In the genomic region with DNA sequence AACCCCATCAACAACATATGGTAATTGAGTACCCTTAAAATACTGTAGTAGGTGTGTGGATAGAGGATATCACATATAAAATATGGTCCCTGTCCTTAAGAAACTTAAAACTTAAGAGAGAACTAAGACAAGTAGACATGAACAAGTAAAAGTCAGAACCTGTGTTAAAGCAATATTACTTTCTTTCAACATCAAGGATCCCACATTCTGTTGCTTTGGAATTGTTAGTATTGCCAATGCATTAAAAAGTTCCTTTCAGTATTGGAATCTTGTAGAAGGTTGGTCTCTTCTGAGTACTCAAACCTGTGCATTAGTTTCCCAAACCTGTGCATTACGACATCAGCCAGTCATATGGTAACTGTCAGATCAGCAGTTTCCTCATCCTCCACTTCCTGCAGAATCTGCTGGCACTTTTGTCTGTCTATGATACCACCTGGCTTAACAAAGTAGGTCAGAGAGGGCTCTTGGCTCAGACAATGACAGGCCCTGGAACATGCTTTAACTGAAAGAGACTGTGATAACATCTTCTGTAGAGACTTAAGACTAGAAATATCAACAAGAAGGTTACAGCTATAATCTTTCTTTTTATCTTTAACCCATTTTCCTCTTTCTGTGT, we compare ENCODE assay signal across 14 cellular contexts. TPM values are rescaled to one million over a fixed set of nuclear protein-coding genes. Genes with fewer than 3 reads are reported as not detected.
A peak's percentile ranks its signal among the peaks of the same experiment; 100 is the strongest.
DNase-seq lines count a peak whose midpoint lies in the region; ATAC-seq, FAIRE-seq and TF ChIP-seq lines count a peak whose summit lies in the region.
"Had no signal": no experiment of that assay in that cellular context is flagged by ENCODE, and none has a peak within 500 bp of the region (broad histone marks: within the 10 kb centered on the region; RNA-seq: fewer than 3 reads in every experiment).

No MANE protein-coding gene starts in this region.

- H3K9ac ChIP-seq in OCI-LY3 (ENCODE audit: low read length) (no peak overlapping the region), K562 (ENCODE audit: insufficient read depth in 1 of 2, low read depth in 2 of 2, low read length in 2 of 2) (no peak overlapping the region)

- POLR2A ChIA-PET in K562 (lab: Yijun Ruan, JAX), result interaction anchor here (1.0 kb wide), 1 partner anchor 36 kb away, joined by 3 read pairs; no protein-coding TSS in a partner anchor

- in situ Hi-C loops in K562 (cut with MboI), result no loop called here

- no peaks in the 10 kb centered on the region for H3K36me3 ChIP-seq in OCI-LY3 (replicated peaks; ENCODE audit: low read depth, low read length)
- H3K36me3 ChIP-seq in K562 (ENCODE audit: control insufficient read depth, insufficient read depth, low read length), result no peaks in the 10 kb centered on the region
- no peaks in the 10 kb centered on the region for H3K36me3 ChIP-seq in thymus (ENCODE audit: control insufficient read depth, insufficient read depth)
- H3K36me3 ChIP-seq: right atrium auricular region had no signal

- H3K27ac ChIP-seq in OCI-LY3 (ENCODE audit: low read length) (no peak overlapping the region), K562 (ENCODE audit: extremely low read depth, low read depth, low read length) (no peak overlapping the region), thymus (ENCODE audit: low read depth) (peak overlapping the region; percentile 67)
- H3K27ac ChIP-seq: C4-2B, right atrium auricular region had no signal

- H4K20me1 ChIP-seq in OCI-LY3 (ENCODE audit: insufficient read depth, low read length) (no peaks in the 10 kb centered on the region), K562 (replicated peaks; ENCODE audit: control insufficient read depth, insufficient read depth, low read length) (no peaks in the 10 kb centered on the region)

- H3K4me3 ChIP-seq in OCI-LY3 (ENCODE audit: low read length) (no peak overlapping the region), K562 (no peak overlapping the region), thymus (ENCODE audit: low read length) (no peak overlapping the region)
- H3K4me3 ChIP-seq: right atrium auricular region had no signal

- CTCF ChIA-PET in K562 (lab: Yijun Ruan, JAX; ENCODE audit: low intra/inter-chr PET ratio), result no interaction called here

- ATAC-seq in K562, result peak; percentile 13; the same call in 2 of the 3 replicates
- no peak for ATAC-seq in GM21381 (IDR thresholded peaks at IDR 0.05; ENCODE audit: unreplicated experiment)

- intact Hi-C loops in K562 (cut with micrococcal nuclease), result no loop called here

- H3K4me1 ChIP-seq in OCI-LY3 (ENCODE audit: low read length) (peaks cover 34% of the 10 kb centered on the region), K562 (replicated peaks in 1 of 2; ENCODE audit: control insufficient read depth in 2 of 2, insufficient read depth in 2 of 2, low read length in 2 of 2) (peaks cover 17 to 59% of the 10 kb centered on the region in 2 experiments), thymus (ENCODE audit: control insufficient read depth, insufficient read depth, low read length) (peaks cover 35% of the 10 kb centered on the region)
- H3K4me1 ChIP-seq: right atrium auricular region had no signal

- H3K27me3 ChIP-seq in OCI-LY3 (ENCODE audit: low read depth, low read length) (no peaks in the 10 kb centered on the region), K562 (ENCODE audit: control insufficient read depth in 2 of 2, insufficient read depth in 2 of 2, low read length in 2 of 2) (no peaks in the 10 kb centered on the region), thymus (ENCODE audit: control insufficient read depth, insufficient read depth) (no peaks in the 10 kb centered on the region)
- H3K27me3 ChIP-seq: right atrium auricular region had no signal

- 30% methylated on average over 1 of the region's 1 CpG for WGBS in K562 (ENCODE audit: insufficient coverage, low coverage, missing lambda C conversion rate)
- WGBS in thymus, result 8% methylated on average over 1 of the region's 1 CpG

- H2AFZ ChIP-seq in OCI-LY3 (ENCODE audit: low read depth, low read length) (no peak overlapping the region), K562 (ENCODE audit: low read depth, low read length) (peak overlapping the region; percentile 60)

- H3K9me3 ChIP-seq in OCI-LY3 (ENCODE audit: insufficient read depth, low read length), result no peaks in the 10 kb centered on the region
- 0 out of 2 replicates have a peak, but pooled peaks cover under 1% of the 10 kb centered on the region for H3K9me3 ChIP-seq in K562 (replicated peaks; ENCODE audit: control insufficient read depth, insufficient read depth, low read depth, low read length)
- no peaks in the 10 kb centered on the region for H3K9me3 ChIP-seq in thymus (ENCODE audit: control insufficient read depth)
- H3K9me3 ChIP-seq: right atrium auricular region had no signal

- no TSS peak for BruUV-seq in K562 (replicated peaks; lab: Mats Ljungman, UMichigan)

- no peaks in the 10 kb centered on the region for H3K79me2 ChIP-seq in OCI-LY3 (ENCODE audit: low read length)
- H3K79me2 ChIP-seq in K562 (ENCODE audit: control insufficient read depth, insufficient read depth, low read length), result no peaks in the 10 kb centered on the region

- no peak for FAIRE-seq in K562 (lab: Jason Lieb, UNC)

- peak overlapping the region; percentile 18 for H3K4me2 ChIP-seq in OCI-LY3 (ENCODE audit: low read length)
- H3K4me2 ChIP-seq in K562 (ENCODE audit: insufficient read depth, low read length), result no peak overlapping the region

- TF ChIP-seq CTCF in OCI-LY3 (IDR thresholded peaks at IDR 0.05; ENCODE audit: low read depth, low read length), result no peak
- no peak for TF ChIP-seq CTCF in K562 (IDR thresholded peaks at IDR 0.05 in 2 of 3, conservative IDR thresholded peaks at IDR 0.05 in 1 of 3; ENCODE audit: insufficient read depth in 2 of 3, low read depth in 1 of 3, low read length in 3 of 3)

- TF ChIP-seq POLR2A in K562 (conservative IDR thresholded peaks at IDR 0.05), result no peak

- peak; percentile 22 for DNase-seq in stimulated activated CD4-positive, alpha-beta T cell treated with anti-CD3 and anti-CD28 coated beads, Interleukin-15, amount 100 ng/mL, for 24 hours
- no peak for DNase-seq in stimulated activated CD4-positive, alpha-beta T cell treated with anti-CD3 and anti-CD28 coated beads, Interleukin-12 subunit alpha, Interleukin-12 subunit beta, amount 100 ng/mL, for 4 hours
- DNase-seq in K562 (ENCODE audit: extremely low read depth in 1 of 4, low spot score in 3 of 4) (no peak), NCI-H526 (lab: John Stamatoyannopoulos, UW) (no peak), NCI-H1694 treated with DMSO at 0.1 percent for 48 hours (lab: John Stamatoyannopoulos, UW) (no peak)
- DNase-seq: anterior cingulate cortex, kidney glomerular epithelial cell, natural killer cell, NCI-H1417 had no signal

- no peaks in the 10 kb centered on the region for H3K9me1 ChIP-seq in K562 (ENCODE audit: control insufficient read depth, insufficient read depth, low read length)

- TF ChIP-seq EP300 in K562 (IDR thresholded peaks at IDR 0.05; ENCODE audit: low read length), result peak; percentile 60; the same call in 1 of the 2 replicates

- no peak for TF ChIP-seq RAD21 in K562 (CRISPR knock-in tag; conservative IDR thresholded peaks at IDR 0.05 in 1 of 2, IDR thresholded peaks at IDR 0.05 in 1 of 2)

TF ChIP-seq in K562, 482 proteins besides CTCF, POLR2A, EP300 and RAD21 (continues in another document):
- TF ChIP-seq, protein P1, sequence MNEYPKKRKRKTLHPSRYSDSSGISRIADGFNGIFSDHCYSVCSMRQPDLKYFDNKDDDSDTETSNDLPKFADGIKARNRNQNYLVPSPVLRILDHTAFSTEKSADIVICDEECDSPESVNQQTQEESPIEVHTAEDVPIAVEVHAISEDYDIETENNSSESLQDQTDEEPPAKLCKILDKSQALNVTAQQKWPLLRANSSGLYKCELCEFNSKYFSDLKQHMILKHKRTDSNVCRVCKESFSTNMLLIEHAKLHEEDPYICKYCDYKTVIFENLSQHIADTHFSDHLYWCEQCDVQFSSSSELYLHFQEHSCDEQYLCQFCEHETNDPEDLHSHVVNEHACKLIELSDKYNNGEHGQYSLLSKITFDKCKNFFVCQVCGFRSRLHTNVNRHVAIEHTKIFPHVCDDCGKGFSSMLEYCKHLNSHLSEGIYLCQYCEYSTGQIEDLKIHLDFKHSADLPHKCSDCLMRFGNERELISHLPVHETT (CRISPR knock-in tag; conservative IDR thresholded peaks at IDR 0.05 in 1 of 2, IDR thresholded peaks at IDR 0.05 in 1 of 2), result 0 out of 4 replicates have a peak, but pooled peaks of 1 of the 2 experiments have one; percentile 22
- TF ChIP-seq ZNF316 (IDR thresholded peaks at IDR 0.05) (peak; percentile 99), BDP1 (IDR thresholded peaks at IDR 0.05; ENCODE audit: insufficient read depth, insufficient read length) (no peak), KDM5B (IDR thresholded peaks at IDR 0.05; ENCODE audit: insufficient replicate concordance, low read depth, low read length) (no peak), SMARCA4 (IDR thresholded peaks at IDR 0.05) (peak; percentile 25; the same call in 1 of the 2 replicates)

RNA-seq across cellular contexts. Expression of a gene that starts 56.5 kb away (rescaled TPM):
- total RNA-seq in K562 (2011; cell fraction: chromatin; rRNA removed; ENCODE audit: low replicate concordance), result 17.4 and 20.0 TPM in 2 replicates
- total RNA-seq in K562 (2011; cell fraction: nucleolus; rRNA removed), result 19.7 and 20.5 TPM in 2 replicates
- total RNA-seq in K562 (2011; cell fraction: nucleoplasm; rRNA removed), result 23.1 and 28.9 TPM in 2 replicates
- total RNA-seq in K562 (2014; rRNA removed) (78.7 and 83.9 TPM in 2 replicates), K562 (2014; rRNA removed; fragmentation: Illumina TruSeq; extraction: Trizol) (26.2 and 32.8 TPM in 2 replicates), K562 (2015; rRNA removed; fragmentation: Illumina TruSeq; extraction: Trizol) (21.3 and 22.2 TPM in 2 replicates), K562 (2021) (96.1 and 108 TPM in 2 replicates)
- polyA plus RNA-seq in K562 (2011; rRNA removed) (16.0 and 25.4 TPM in 2 replicates), K562 (2014; fragmentation: Illumina TruSeq; extraction: Trizol) (23.2 and 39.7 TPM in 2 replicates), K562 (2014; fragmentation: Nextera tagmentation; extraction: Ambion mirVana) (1 to 10 TPM; 5.7 to 7.7 TPM), K562 (2014; rRNA removed) (59.1 and 61.3 TPM in 2 replicates), thymus (35.8 TPM)
- 20.8 and 43.7 TPM in 2 replicates for polyA plus RNA-seq in K562 (2011; cell fraction: cytosol; rRNA removed)
- 17.5 and 23.9 TPM in 2 replicates for polyA plus RNA-seq in K562 (2011; cell fraction: nucleus; rRNA removed)
- polyA plus RNA-seq in K562 (2012), result 59.3 and 80.9 TPM in 2 replicates
- 11.8 and 13.3 TPM in 2 replicates for polyA minus RNA-seq in K562 (2011; rRNA and poly(A)+ RNA removed)
- polyA minus RNA-seq in K562 (2011; cell fraction: cytosol; rRNA and poly(A)+ RNA removed), result 14.5 and 18.4 TPM in 2 replicates
- 16.4 and 23.1 TPM in 2 replicates for polyA minus RNA-seq in K562 (2011; cell fraction: nucleus; rRNA and poly(A)+ RNA removed)
